11 cellular contexts compared by ENCODE assay signal in genomic region chr9:133342570-133342969, GRCh38. TPM values are rescaled to one million over a fixed set of nuclear protein-coding genes. Genes with fewer than 3 reads are reported as not detected.
A peak's percentile ranks its signal among the peaks of the same experiment; 100 is the strongest.
DNase-seq lines count a peak whose midpoint lies in the region; ATAC-seq, FAIRE-seq and TF ChIP-seq lines count a peak whose summit lies in the region.
"Had no signal": no experiment of that assay in that cellular context is flagged by ENCODE, and none has a peak within 500 bp of the region (broad histone marks: within the 10 kb centered on the region; RNA-seq: fewer than 3 reads in every experiment).

No MANE protein-coding gene starts in this region.

- H3K36me3 ChIP-seq in BLaER1 (peaks cover 82% of the 10 kb centered on the region), SJCRH30 (peaks cover 48% of the 10 kb centered on the region), kidney epithelial cell (ENCODE audit: control insufficient read depth, insufficient read depth, low read length) (peaks cover 1% of the 10 kb centered on the region), small intestine (ENCODE audit: control insufficient read depth in 2 of 2, insufficient read depth in 2 of 2, low read length in 2 of 2) (peaks cover 4 to 6% of the 10 kb centered on the region in 2 donors)

- WGBS in small intestine, 3 donors, result 85 to 86% (median 86%) methylated on average over 11 of the region's 11 CpGs

- H3K27ac ChIP-seq in BLaER1 (peak overlapping the region; percentile 83), SJCRH30 (peak overlapping the region; percentile 21; the same call in 1 of the 2 replicates), small intestine (ENCODE audit: low read depth in 1 of 2, low read length in 1 of 2) (no peak overlapping the region)
- H3K27ac ChIP-seq: suprapubic skin had no signal

- H3K9me3 ChIP-seq in BLaER1 (no peaks in the 10 kb centered on the region), SJCRH30 (replicated peaks) (no peaks in the 10 kb centered on the region), small intestine (ENCODE audit: control insufficient read depth, low read depth) (no peaks in the 10 kb centered on the region)
- H3K9me3 ChIP-seq: suprapubic skin had no signal

- peak overlapping the region; percentile 65 for H3K4me2 ChIP-seq in BLaER1

- H3K4me3 ChIP-seq in BLaER1 (no peak overlapping the region), SJCRH30 (no peak overlapping the region), kidney epithelial cell (ENCODE audit: low read depth, low read length) (no peak overlapping the region), small intestine (ENCODE audit: low read depth in 1 of 2, low read length in 2 of 2) (no peak overlapping the region)
- H3K4me3 ChIP-seq: suprapubic skin had no signal

- peak; percentile 41; the same call in 2 of the 3 replicates for TF ChIP-seq CTCF in GM12872 (IDR thresholded peaks at IDR 0.05; ENCODE audit: insufficient read depth, low read depth, low read length)
- peak; percentile 32 for TF ChIP-seq CTCF in kidney epithelial cell (IDR thresholded peaks at IDR 0.05; ENCODE audit: insufficient read depth, low read length, poor library complexity, severe bottlenecking)

- no peak for FAIRE-seq in small intestine (lab: Jason Lieb, UNC)
- FAIRE-seq: islet of Langerhans had no signal

- peaks cover 38% of the 10 kb centered on the region for H4K20me1 ChIP-seq in BLaER1

- H3K4me1 ChIP-seq in BLaER1 (peaks cover 64% of the 10 kb centered on the region), SJCRH30 (peaks cover 14% of the 10 kb centered on the region), small intestine (ENCODE audit: control insufficient read depth in 2 of 2, insufficient read depth in 1 of 2, low read depth in 1 of 2, low read length in 1 of 2) (peaks cover 0 to 6% of the 10 kb centered on the region in 2 donors)

- H3K9ac ChIP-seq in BLaER1, result peak overlapping the region; percentile 61

- H3K27me3 ChIP-seq in BLaER1, result no peaks in the 10 kb centered on the region
- H3K27me3 ChIP-seq in SJCRH30, result no peaks in the 10 kb centered on the region
- H3K27me3 ChIP-seq in kidney epithelial cell (ENCODE audit: control insufficient read depth, insufficient read depth, low read length), result no peaks in the 10 kb centered on the region
- H3K27me3 ChIP-seq in small intestine (ENCODE audit: control insufficient read depth in 2 of 2, insufficient read depth in 2 of 2, low read length in 2 of 2), result no peaks in the 10 kb centered on the region
- H3K27me3 ChIP-seq: suprapubic skin had no signal

- peak; percentile 58 to 66 for DNase-seq in SJCRH30
- DNase-seq in kidney epithelial cell (ENCODE audit: low read depth), result no peak
- DNase-seq in small intestine, result no peak
- DNase-seq in SW 1271 (lab: John Stamatoyannopoulos, UW), result no peak
- DNase-seq in NCI-H2029 treated with DMSO at 0.1 percent for 48 hours (lab: John Stamatoyannopoulos, UW), result no peak
- DNase-seq: activated naive CD4-positive, alpha-beta T cell treated with anti-CD3 and anti-CD28 coated beads, Interleukin-2, amount 50 U/mL, for 16 hours had no signal

- no peak for ATAC-seq in GM21825 (IDR thresholded peaks at IDR 0.05; ENCODE audit: unreplicated experiment)

RNA-seq across cellular contexts. Expression of gene MED22, which starts 5.4 kb away (rescaled TPM):
- total RNA-seq in SJCRH30 (2014; rRNA removed; shearing (Covaris generic)), result 60.2 and 71.8 TPM in 2 replicates
- 42.0 and 51.8 TPM in 2 replicates for total RNA-seq in kidney epithelial cell
- polyA plus RNA-seq in small intestine, result 10 to 100 TPM; 10.3 to 17.7 (median 17.6) TPM

RNA-seq across cellular contexts. Expression of gene RPL7A, which starts 5.4 kb away (rescaled TPM):
- total RNA-seq in SJCRH30 (2014; rRNA removed; shearing (Covaris generic)), result 3,575 and 3,860 TPM in 2 replicates
- 2,183 and 2,339 TPM in 2 replicates for total RNA-seq in kidney epithelial cell
- 1,000 to 10,000 TPM; 1,890 to 3,725 (median 3,312) TPM for polyA plus RNA-seq in small intestine

RNA-seq across cellular contexts. Expression of gene SURF6, which starts 6.6 kb away (rescaled TPM):
- 27.8 and 29.2 TPM in 2 replicates for total RNA-seq in SJCRH30 (2014; rRNA removed; shearing (Covaris generic))
- total RNA-seq in kidney epithelial cell, result 17.4 and 30.8 TPM in 2 replicates
- polyA plus RNA-seq in small intestine, result 10 to 100 TPM; 23.2 to 41.1 (median 32.9) TPM

RNA-seq across cellular contexts. Expression of gene SURF1, which starts 13.7 kb away (rescaled TPM):
- total RNA-seq in SJCRH30 (2014; rRNA removed; shearing (Covaris generic)), result 19.0 and 19.3 TPM in 2 replicates
- 39.2 and 56.4 TPM in 2 replicates for total RNA-seq in kidney epithelial cell
- polyA plus RNA-seq in small intestine, result 10 to 100 TPM; 83.3 to 94.4 (median 87.5) TPM

RNA-seq across cellular contexts. Expression of gene SURF2, which starts 13.8 kb away (rescaled TPM):
- 34.7 and 36.2 TPM in 2 replicates for total RNA-seq in SJCRH30 (2014; rRNA removed; shearing (Covaris generic))
- total RNA-seq in kidney epithelial cell, result 38.7 and 51.5 TPM in 2 replicates
- polyA plus RNA-seq in small intestine, result 10 to 100 TPM; 30.3 to 66.0 (median 54.9) TPM

Comparison
In these comparisons a context has a peak if more than half of its experiments do, and no peak if none do; other contexts are left out.
1. H3K27ac ChIP-seq: peak in BLaER1 (single experiment) and SJCRH30 (single experiment); none in small intestine (0 of 2).
2. DNase-seq: peak in SJCRH30 (2 of 2); none in kidney epithelial cell (single experiment), small intestine (single experiment), SW 1271 (0 of 2) and NCI-H2029 treated with DMSO at 0.1 percent for 48 hours (single experiment).